In genomic region chr4:4541661-4542570, GRCh38 we compare ENCODE assay signal across 8 cellular contexts. TPM values are rescaled to one million over a fixed set of nuclear protein-coding genes. Genes with fewer than 3 reads are reported as not detected.
DNase-seq lines count a peak whose midpoint lies in the region; TF ChIP-seq lines count a peak whose summit lies in the region.

STX18 (minus strand) TSS chr4:4542048; CDS start chr4:4541964, 84 bp downstream.

- no peaks in the 10 kb centered on the region for H3K9me3 Mint-ChIP-seq in endodermal cell

- no peaks in the 10 kb centered on the region for H3K36me3 ChIP-seq in endodermal cell (ENCODE audit: control insufficient read depth, insufficient read depth, low read length)

- H3K4me1 ChIP-seq in endodermal cell (ENCODE audit: control insufficient read depth, insufficient read depth, low read length) = no peaks in the 10 kb centered on the region

- no peak for TF ChIP-seq CTCF in GM20000 (IDR thresholded peaks at IDR 0.05; ENCODE audit: extremely low read depth, missing control alignments)
- no peak for TF ChIP-seq CTCF in endodermal cell (conservative IDR thresholded peaks at IDR 0.05)

- 0% methylated on average over 23 to 76 of the region's 76 CpGs for WGBS in endodermal cell (ENCODE audit: insufficient coverage in 1 of 2, insufficient read length in 1 of 2), 2 experiments

- peaks cover 15% of the 10 kb centered on the region for H3K4me1 Mint-ChIP-seq in endodermal cell

- peak within 1 kb of the TSS; percentile 97 for H3K9ac ChIP-seq in endodermal cell (ENCODE audit: extremely low read depth, low read length, poor library complexity, severe bottlenecking)

- peak within 1 kb of the TSS; percentile 98 for H3K27ac Mint-ChIP-seq in endodermal cell

- peak within 1 kb of the TSS; percentile 97 for H3K4me3 ChIP-seq in endodermal cell (ENCODE audit: low read length)

- DNase-seq in COR-L47 (lab: John Stamatoyannopoulos, UW) (peak; percentile 81), GM20000 (ENCODE audit: low spot score) (peak; percentile 87), HT-29 (ENCODE audit: low spot score) (peak; percentile 84), NOMO-1 treated with DMSO at 0.1 percent for 48 hours (lab: John Stamatoyannopoulos, UW; ENCODE audit: unreplicated experiment) (peak; percentile 69), endodermal cell (peak; percentile 96), mesenteric fat pad (ENCODE audit: low spot score) (peak; percentile 95)
- peak; percentile 55 for DNase-seq in activated CD8-positive, alpha-beta memory T cell treated with anti-CD3 and anti-CD28 coated beads, Interleukin-2, amount 50 U/mL, for 1 hour (ENCODE audit: extremely low read depth)
- peak; percentile 73 to 75 for DNase-seq in stimulated activated CD8-positive, alpha-beta memory T cell treated with anti-CD3 and anti-CD28 coated beads, Interleukin-15, amount 100 ng/mL, for 4 hours (ENCODE audit: low read depth in 2 of 2)

- H3K4me3 Mint-ChIP-seq in endodermal cell = peak within 1 kb of the TSS; percentile 95

- H3K9me3 ChIP-seq in endodermal cell (ENCODE audit: control insufficient read depth, low read length) = no peaks in the 10 kb centered on the region

- no peaks in the 10 kb centered on the region for H3K27me3 Mint-ChIP-seq in endodermal cell (ENCODE audit: insufficient read depth)

- peak within 1 kb of the TSS; percentile 40 for H3K27ac ChIP-seq in endodermal cell (ENCODE audit: low read depth, low read length)

- H3K36me3 Mint-ChIP-seq in endodermal cell (ENCODE audit: low read depth) = peaks cover 7% of the 10 kb centered on the region

- no peaks in the 10 kb centered on the region for H3K27me3 ChIP-seq in endodermal cell (ENCODE audit: control insufficient read depth, insufficient read depth, low read length, poor library complexity, severe bottlenecking)

RNA-seq across cellular contexts. Expression of gene STX18, which starts in this region (rescaled TPM):
- 26.0 and 26.4 TPM in 2 replicates for total RNA-seq in HT-29 (2014; rRNA removed; shearing (Covaris generic))
- total RNA-seq in endodermal cell (10 to 100 TPM; 26.9 to 33.3 TPM), mesenteric fat pad (24.1 TPM)
- 30.9 TPM for polyA plus RNA-seq in endodermal cell (2013, experiment 1 of 2)
- polyA plus RNA-seq in endodermal cell (2013, experiment 2 of 2) = 27.2 TPM

Comparison
In these comparisons a context has a peak if more than half of its experiments do, and no peak if none do; other contexts are left out.
1. Peak in every context shown above with its lines: DNase-seq, H3K4me3 ChIP-seq and H3K27ac ChIP-seq.